Comparison of ENCODE assay signal across 19 cellular contexts in the genomic region with DNA sequence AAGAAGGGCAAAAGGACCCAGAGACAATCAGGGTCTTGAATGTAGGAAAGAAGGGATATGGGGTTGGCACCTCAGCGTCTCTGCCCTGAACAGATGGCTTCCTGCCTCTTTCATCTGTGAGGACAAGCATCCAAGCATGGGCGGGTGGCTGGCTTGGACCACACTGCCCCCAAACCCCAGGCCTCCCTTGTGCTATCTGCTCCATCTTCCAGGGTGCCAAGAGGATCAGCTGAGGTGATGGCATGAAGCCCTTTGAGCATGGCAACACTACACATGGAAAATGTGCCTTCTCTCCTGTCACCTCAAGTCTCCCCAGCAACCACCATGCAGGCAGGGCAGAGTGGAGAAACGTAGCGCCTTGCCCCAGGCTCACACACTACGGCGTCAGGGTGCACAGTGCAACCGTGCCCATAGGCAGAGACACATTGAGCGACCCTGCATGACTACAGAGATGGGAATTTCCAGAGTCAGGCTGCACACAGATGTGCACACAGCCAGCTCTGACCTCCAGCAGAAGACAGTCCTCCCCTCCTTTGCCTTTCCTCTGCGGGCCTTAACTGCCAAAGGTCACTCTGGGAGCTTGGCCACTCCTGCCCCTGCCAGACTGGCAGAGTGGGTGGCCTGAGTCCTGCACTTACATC. TPM values are rescaled to one million over a fixed set of nuclear protein-coding genes. Genes with fewer than 3 reads are reported as not detected.
"Had no signal": no experiment of that assay in that cellular context is flagged by ENCODE, and none has a peak within 500 bp of the region (broad histone marks: within the 10 kb centered on the region; RNA-seq: fewer than 3 reads in every experiment).

No MANE protein-coding gene starts in this region.

- H3K4me1 Mint-ChIP-seq: activated CD4-positive, alpha-beta memory T cell treated with anti-CD3 and anti-CD28 coated beads, Interleukin-2, amount 10 ng/mL, durations not matched to agents 7 days and 5 days; activated CD8-positive, alpha-beta memory T cell treated with anti-CD3 and anti-CD28 coated beads, Interleukin-2, amount 10 ng/mL, durations not matched to agents 7 days and 5 days; activated naive CD8-positive, alpha-beta T cell treated with anti-CD3 and anti-CD28 coated beads for 36 hours had no signal

- DNase-seq: activated CD4-positive, alpha-beta memory T cell treated with anti-CD3 and anti-CD28 coated beads, Interleukin-2, amount 10 ng/mL, durations not matched to agents 7 days and 5 days; activated CD4-positive, alpha-beta T cell treated with anti-CD3 and anti-CD28 coated beads for 48 hours; activated CD4-positive, CD25-positive, alpha-beta regulatory T cell; activated CD8-positive, alpha-beta memory T cell treated with anti-CD3 and anti-CD28 coated beads, Interleukin-2, amount 10 ng/mL, durations not matched to agents 7 days and 5 days; activated naive CD8-positive, alpha-beta T cell treated with anti-CD3 and anti-CD28 coated beads for 36 hours; amniotic stem cell; body of pancreas; effector memory CD4-positive, alpha-beta T cell; left colon; lower lobe of right lung; spleen; stimulated activated naive B cell treated with anti-CD40 and anti-IgM and Interleukin-4, amounts not matched to agents 10 μg/mL and 1 μg/mL and 100 μg/mL, for 72 hours; T1000 had no signal

- H3K9me3 Mint-ChIP-seq: activated CD4-positive, alpha-beta memory T cell treated with anti-CD3 and anti-CD28 coated beads, Interleukin-2, amount 10 ng/mL, durations not matched to agents 7 days and 5 days; activated naive CD8-positive, alpha-beta T cell treated with anti-CD3 and anti-CD28 coated beads for 36 hours; central memory CD8-positive, alpha-beta T cell; dendritic cell treated with granulocyte-macrophage colony-stimulating factor and Interleukin-4, amounts not matched to agents 40 ng/mL and 50 ng/mL, for 4 days; mesothelial cell of epicardium; natural killer cell treated with Interleukin-12 subunit alpha and Interleukin-12 subunit beta and Interleukin-15 and Interleukin-18, amount 100 ng/mL, for 72 hours; stimulated activated naive B cell treated with anti-CD40 and anti-IgM and Interleukin-4, amounts not matched to agents 10 μg/mL and 1 μg/mL and 100 μg/mL, for 72 hours had no signal

- H3K27ac ChIP-seq: body of pancreas, esophagus muscularis mucosa, lower lobe of right lung, spleen had no signal

- H3K27me3 Mint-ChIP-seq: activated CD4-positive, alpha-beta memory T cell treated with anti-CD3 and anti-CD28 coated beads, Interleukin-2, amount 10 ng/mL, durations not matched to agents 7 days and 5 days; natural killer cell treated with Interleukin-12 subunit alpha and Interleukin-12 subunit beta and Interleukin-15 and Interleukin-18, amount 100 ng/mL, for 72 hours had no signal

- H3K36me3 Mint-ChIP-seq: activated CD8-positive, alpha-beta memory T cell treated with anti-CD3 and anti-CD28 coated beads, Interleukin-2, amount 10 ng/mL, durations not matched to agents 7 days and 5 days; activated naive CD8-positive, alpha-beta T cell treated with anti-CD3 and anti-CD28 coated beads for 36 hours; mesothelial cell of epicardium; natural killer cell treated with Interleukin-12 subunit alpha and Interleukin-12 subunit beta and Interleukin-15 and Interleukin-18, amount 100 ng/mL, for 72 hours; stimulated activated naive B cell treated with anti-CD40 and anti-IgM and Interleukin-4, amounts not matched to agents 10 μg/mL and 1 μg/mL and 100 μg/mL, for 72 hours had no signal

- H3K27ac Mint-ChIP-seq: activated CD4-positive, alpha-beta memory T cell treated with anti-CD3 and anti-CD28 coated beads, Interleukin-2, amount 10 ng/mL, durations not matched to agents 7 days and 5 days; activated CD8-positive, alpha-beta memory T cell treated with anti-CD3 and anti-CD28 coated beads, Interleukin-2, amount 10 ng/mL, durations not matched to agents 7 days and 5 days; activated naive CD8-positive, alpha-beta T cell treated with anti-CD3 and anti-CD28 coated beads for 36 hours; dendritic cell treated with granulocyte-macrophage colony-stimulating factor and Interleukin-4, amounts not matched to agents 40 ng/mL and 50 ng/mL, for 4 days; mesothelial cell of epicardium; natural killer cell treated with Interleukin-12 subunit alpha and Interleukin-12 subunit beta and Interleukin-15 and Interleukin-18, amount 100 ng/mL, for 72 hours had no signal

- H3K4me3 Mint-ChIP-seq: activated CD4-positive, alpha-beta memory T cell treated with anti-CD3 and anti-CD28 coated beads, Interleukin-2, amount 10 ng/mL, durations not matched to agents 7 days and 5 days; activated CD8-positive, alpha-beta memory T cell treated with anti-CD3 and anti-CD28 coated beads, Interleukin-2, amount 10 ng/mL, durations not matched to agents 7 days and 5 days; activated naive CD8-positive, alpha-beta T cell treated with anti-CD3 and anti-CD28 coated beads for 36 hours; central memory CD8-positive, alpha-beta T cell; dendritic cell treated with granulocyte-macrophage colony-stimulating factor and Interleukin-4, amounts not matched to agents 40 ng/mL and 50 ng/mL, for 4 days; natural killer cell treated with Interleukin-12 subunit alpha and Interleukin-12 subunit beta and Interleukin-15 and Interleukin-18, amount 100 ng/mL, for 72 hours; stimulated activated naive B cell treated with anti-CD40 and anti-IgM and Interleukin-4, amounts not matched to agents 10 μg/mL and 1 μg/mL and 100 μg/mL, for 72 hours had no signal

RNA-seq across cellular contexts. Expression of gene KCNIP3, which starts 1.4 kb away (rescaled TPM):
- total RNA-seq: activated CD4-positive, alpha-beta memory T cell treated with anti-CD3 and anti-CD28 coated beads, Interleukin-2, amount 10 ng/mL, durations not matched to agents 7 days and 5 days; activated CD8-positive, alpha-beta memory T cell treated with anti-CD3 and anti-CD28 coated beads, Interleukin-2, amount 10 ng/mL, durations not matched to agents 7 days and 5 days; activated naive CD8-positive, alpha-beta T cell treated with anti-CD3 and anti-CD28 coated beads for 36 hours; natural killer cell treated with Interleukin-12 subunit alpha and Interleukin-12 subunit beta and Interleukin-15 and Interleukin-18, amount 100 ng/mL, for 72 hours; T-helper 1 cell treated with Interleukin-12 subunit alpha and Interleukin-12 subunit beta and Interleukin-4 antibody, amounts not matched to agents 30 ng/mL and 1 ng/mL, for 36 hours had no signal
